ENCODE assay signal across 1 cellular context in genomic region chr16:69311115-69311532, GRCh38.
TF ChIP-seq lines count a peak whose summit lies in the region.

VPS4A (plus strand) TSS chr16:69311350; CDS start chr16:69311512, 162 bp downstream.

TF ChIP-seq in HepG2, 621 proteins besides CTCF, POLR2A, EP300 and RAD21 (continued from another document and continues in another):
- TF ChIP-seq ZBTB39 (CRISPR knock-in tag; IDR thresholded peaks at IDR 0.05) (0 out of 2 replicates have a peak, but pooled peaks have one; percentile 34), PHF8 (CRISPR knock-in tag; IDR thresholded peaks at IDR 0.05) (peak; percentile 88), ISL2 (CRISPR knock-in tag; IDR thresholded peaks at IDR 0.05) (no peak), ATF7-NPFF (CRISPR knock-in tag; IDR thresholded peaks at IDR 0.05; ENCODE audit: low read depth) (peak; percentile 65; the same call in 1 of the 2 replicates), ZFP62 (CRISPR knock-in tag; IDR thresholded peaks at IDR 0.05) (no peak), ZNF501 (CRISPR knock-in tag; IDR thresholded peaks at IDR 0.05) (no peak), PRPF4 (IDR thresholded peaks at IDR 0.05; ENCODE audit: low read depth, low read length, poor library complexity, severe bottlenecking) (no peak), SMAD9 (CRISPR knock-in tag; IDR thresholded peaks at IDR 0.05) (no peak), ZNF737 (CRISPR knock-in tag; IDR thresholded peaks at IDR 0.05; ENCODE audit: borderline replicate concordance) (no peak), ZNF598 (CRISPR knock-in tag; IDR thresholded peaks at IDR 0.05; ENCODE audit: borderline replicate concordance) (no peak), NFE2L1 (CRISPR knock-in tag; IDR thresholded peaks at IDR 0.05; ENCODE audit: borderline replicate concordance) (no peak), ZNF749 (CRISPR knock-in tag; IDR thresholded peaks at IDR 0.05; ENCODE audit: borderline replicate concordance) (0 out of 2 replicates have a peak, but pooled peaks have one; percentile 82), NAIF1 (CRISPR knock-in tag; IDR thresholded peaks at IDR 0.05; ENCODE audit: borderline replicate concordance) (no peak), ZNF512B (CRISPR knock-in tag; IDR thresholded peaks at IDR 0.05; ENCODE audit: borderline replicate concordance) (no peak), LCORL (IDR thresholded peaks at IDR 0.05) (no peak), LCORL (CRISPR knock-in tag; IDR thresholded peaks at IDR 0.05) (no peak; the same call in 1 of the 2 replicates), FOXC1 (CRISPR knock-in tag; IDR thresholded peaks at IDR 0.05; ENCODE audit: borderline replicate concordance) (no peak), USF2 (IDR thresholded peaks at IDR 0.05; ENCODE audit: low read depth, low read length) (no peak), USF2 (CRISPR knock-in tag; IDR thresholded peaks at IDR 0.05; ENCODE audit: borderline replicate concordance) (no peak; the same call in 1 of the 2 replicates), SIX1 (CRISPR knock-in tag; IDR thresholded peaks at IDR 0.05; ENCODE audit: borderline replicate concordance) (no peak), GTF3A (CRISPR knock-in tag; conservative IDR thresholded peaks at IDR 0.05) (no peak; the same call in 1 of the 2 replicates), FOSL1 (CRISPR knock-in tag; IDR thresholded peaks at IDR 0.05; ENCODE audit: borderline replicate concordance) (no peak), PAX8 (CRISPR knock-in tag; IDR thresholded peaks at IDR 0.05; ENCODE audit: borderline replicate concordance) (peak; percentile 80; the same call in 1 of the 2 replicates), ZNF407 (CRISPR knock-in tag; IDR thresholded peaks at IDR 0.05; ENCODE audit: not compliant biosample characterization) (no peak), ZBTB1 (CRISPR knock-in tag; IDR thresholded peaks at IDR 0.05; ENCODE audit: borderline replicate concordance) (no peak), HOMEZ (CRISPR knock-in tag; IDR thresholded peaks at IDR 0.05; ENCODE audit: low read depth) (peak; percentile 85), ZNF431 (CRISPR knock-in tag; IDR thresholded peaks at IDR 0.05; ENCODE audit: borderline replicate concordance, low read depth) (peak; percentile 84), ZNF713 (CRISPR knock-in tag; IDR thresholded peaks at IDR 0.05) (peak; percentile 86; the same call in 1 of the 2 replicates), KAT7 (CRISPR knock-in tag; IDR thresholded peaks at IDR 0.05; ENCODE audit: borderline replicate concordance) (0 out of 2 replicates have a peak, but pooled peaks have one; percentile 42), DPF2 (CRISPR knock-in tag; IDR thresholded peaks at IDR 0.05; ENCODE audit: borderline replicate concordance, low read depth) (no peak), ZNF782 (CRISPR knock-in tag; IDR thresholded peaks at IDR 0.05; ENCODE audit: borderline replicate concordance) (no peak), MXD4 (CRISPR knock-in tag; IDR thresholded peaks at IDR 0.05) (no peak), KLF11 (CRISPR knock-in tag; IDR thresholded peaks at IDR 0.05) (no peak), PLRG1 (conservative IDR thresholded peaks at IDR 0.05) (no peak), BCLAF1 (IDR thresholded peaks at IDR 0.05) (no peak), FIP1L1 (IDR thresholded peaks at IDR 0.05; ENCODE audit: borderline replicate concordance, insufficient read depth, low read depth, low read length) (no peak), NR2F2 (IDR thresholded peaks at IDR 0.05; ENCODE audit: borderline replicate concordance, low read depth) (no peak), ZNF780A (CRISPR knock-in tag; IDR thresholded peaks at IDR 0.05) (peak; percentile 27; the same call in 1 of the 2 replicates), ZNF891 (CRISPR knock-in tag; IDR thresholded peaks at IDR 0.05) (no peak)
